In the genomic region with DNA sequence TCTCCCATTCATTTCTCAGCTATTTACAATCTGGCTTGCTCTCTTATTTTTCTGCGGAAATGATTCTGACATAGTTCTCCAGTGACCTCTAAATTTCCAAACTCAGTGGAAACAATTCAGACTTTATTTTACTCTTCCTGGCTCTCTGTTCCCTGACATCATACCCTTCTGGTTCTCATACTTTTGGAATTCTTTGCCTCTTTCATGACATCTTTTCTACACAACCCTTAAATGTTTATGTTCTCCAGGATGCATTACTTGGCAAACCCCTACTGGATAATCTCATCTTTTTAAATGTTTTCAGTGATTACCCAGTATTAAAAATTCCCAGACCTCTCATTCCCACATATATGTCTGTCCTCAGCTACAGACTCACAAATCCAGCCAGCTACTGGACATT, we compare ENCODE assay signal across 14 cellular contexts. TPM values are rescaled to one million over a fixed set of nuclear protein-coding genes. Genes with fewer than 3 reads are reported as not detected.
A peak's percentile ranks its signal among the peaks of the same experiment; 100 is the strongest.
DNase-seq lines count a peak whose midpoint lies in the region; ATAC-seq and TF ChIP-seq lines count a peak whose summit lies in the region.
"Had no signal": no experiment of that assay in that cellular context is flagged by ENCODE, and none has a peak within 500 bp of the region (broad histone marks: within the 10 kb centered on the region; RNA-seq: fewer than 3 reads in every experiment).

No MANE protein-coding gene starts in this region.

- H3K4me1 ChIP-seq in PC-9 (replicated peaks; ENCODE audit: insufficient read depth) (no peaks in the 10 kb centered on the region), Karpas-422 (ENCODE audit: low read length) (no peaks in the 10 kb centered on the region)

- H3K9me3 Mint-ChIP-seq in osteocyte (ENCODE audit: unreplicated experiment): no peaks in the 10 kb centered on the region
- H3K9me3 Mint-ChIP-seq: neural crest cell had no signal

- intact Hi-C loops in PC-9 (cut with micrococcal nuclease; ENCODE audit: unreplicated experiment): no loop called here

- H3K4me3 Mint-ChIP-seq in osteocyte (ENCODE audit: unreplicated experiment): no peak overlapping the region
- H3K4me3 Mint-ChIP-seq: neural crest cell had no signal

- no TSS peak for BruUV-seq in PC-9 (replicated peaks; lab: Mats Ljungman, UMichigan)

- no peak for ATAC-seq in GM18519 (IDR thresholded peaks at IDR 0.05; ENCODE audit: low FRiP score, unreplicated experiment)

- TF ChIP-seq CTCF in AG04449 (IDR thresholded peaks at IDR 0.05; ENCODE audit: insufficient read depth, low read length, missing control alignments) (no peak), fibroblast of pulmonary artery (IDR thresholded peaks at IDR 0.05; ENCODE audit: low read length, missing control alignments) (no peak), osteocyte (IDR thresholded peaks at IDR 0.05) (no peak), PC-9 (conservative IDR thresholded peaks at IDR 0.05) (no peak)

- POLR2A ChIA-PET in AG04449 (lab: Yijun Ruan, JAX) (no interaction called here), PC-9 (lab: Charles Lee; ENCODE audit: unreplicated experiment) (no interaction called here)

- H3K27me3 ChIP-seq in PC-9 (ENCODE audit: insufficient read depth, low read depth): no peaks in the 10 kb centered on the region
- H3K27me3 ChIP-seq in Karpas-422 (ENCODE audit: low read length): no peaks in the 10 kb centered on the region

- no peak overlapping the region for H3K9ac ChIP-seq in Karpas-422 (ENCODE audit: low read length)

- H2AFZ ChIP-seq in PC-9 (no peak overlapping the region), Karpas-422 (ENCODE audit: low read length) (no peak overlapping the region)

- no peak overlapping the region for H3K4me3 ChIP-seq in AG04449 (ENCODE audit: low read depth, low read length)
- no peak overlapping the region for H3K4me3 ChIP-seq in fibroblast of pulmonary artery (replicated peaks; ENCODE audit: low read depth, low read length)
- no peak overlapping the region for H3K4me3 ChIP-seq in PC-9
- no peak overlapping the region for H3K4me3 ChIP-seq in Karpas-422 (ENCODE audit: low read length)

- H3K4me2 ChIP-seq in PC-9: no peak overlapping the region
- H3K4me2 ChIP-seq in Karpas-422 (ENCODE audit: low read depth, low read length, poor library complexity, severe bottlenecking): no peak overlapping the region

- no peaks in the 10 kb centered on the region for H3K79me2 ChIP-seq in PC-9 (ENCODE audit: low read depth)
- H3K79me2 ChIP-seq in Karpas-422 (ENCODE audit: low read length): no peaks in the 10 kb centered on the region

- CTCF ChIA-PET in AG04449 (lab: Yijun Ruan, JAX) (interaction anchor here (1.5 kb wide), 1 partner anchor 52 kb away, joined by 3 read pairs; no protein-coding TSS in a partner anchor), PC-9 (lab: Charles Lee) (interaction anchor here (0.5 kb wide), 1 partner anchor 84 kb away, joined by 3 read pairs; no protein-coding TSS in a partner anchor)

- no peaks in the 10 kb centered on the region for H3F3A ChIP-seq in PC-9 (ENCODE audit: insufficient read depth, low read depth)

- in situ Hi-C loops in SK-MEL-5 (cut with HindIII; ENCODE audit: low pct_unique_long_range_greater_than_20kb, low sequenced_read_pairs): no loop called here

- no peaks in the 10 kb centered on the region for H4K20me1 ChIP-seq in PC-9 (ENCODE audit: insufficient read depth)
- no peaks in the 10 kb centered on the region for H4K20me1 ChIP-seq in Karpas-422 (ENCODE audit: insufficient read depth, low read depth, low read length)

- H3K9me3 ChIP-seq in PC-9 (ENCODE audit: insufficient read depth, low read depth): no peaks in the 10 kb centered on the region
- no peaks in the 10 kb centered on the region for H3K9me3 ChIP-seq in Karpas-422 (ENCODE audit: low read length)

- H3K27ac ChIP-seq in PC-9 (no peak overlapping the region), Karpas-422 (ENCODE audit: low read length) (no peak overlapping the region)

- 0 out of 2 replicates have a peak, but pooled peaks cover 7% of the 10 kb centered on the region for H3K9me2 ChIP-seq in PC-9 (ENCODE audit: insufficient read depth)
- H3K9me2 ChIP-seq in Karpas-422 (replicated peaks; ENCODE audit: insufficient read depth, low read length): no peaks in the 10 kb centered on the region

- DNase-seq in AG04449 (ENCODE audit: low read depth, low spot score) (peak; percentile 82), SK-MEL-5 (ENCODE audit: low read depth, low spot score) (peak; percentile 63), fibroblast of pulmonary artery (ENCODE audit: low read depth) (peak; percentile 98), osteocyte (ENCODE audit: extremely low spot score, unreplicated experiment) (no peak), SKM-1 treated with dmso at 0.1 percent for 144 hours (lab: John Stamatoyannopoulos, UW; ENCODE audit: unreplicated experiment) (no peak), PC-9 (no peak), Karpas-422 (no peak)
- DNase-seq: activated CD8-positive, alpha-beta memory T cell treated with anti-CD3 and anti-CD28 coated beads for 24 hours; Kasumi-1; NCI-H2107; stimulated activated CD4-positive, alpha-beta T cell treated with anti-CD3 and anti-CD28 coated beads, Interleukin-2, amount 100 ng/mL, for 48 hours; substantia nigra had no signal

- H3K36me3 ChIP-seq in PC-9 (ENCODE audit: low read depth): no peaks in the 10 kb centered on the region
- H3K36me3 ChIP-seq in Karpas-422 (ENCODE audit: insufficient read depth, low read length): no peaks in the 10 kb centered on the region

- no peaks in the 10 kb centered on the region for H3K36me3 Mint-ChIP-seq in osteocyte (ENCODE audit: unreplicated experiment)

- no peaks in the 10 kb centered on the region for H3K27me3 Mint-ChIP-seq in osteocyte (ENCODE audit: unreplicated experiment)

- peaks cover 34% of the 10 kb centered on the region for H3K4me1 Mint-ChIP-seq in osteocyte (ENCODE audit: unreplicated experiment)
- H3K4me1 Mint-ChIP-seq: neural crest cell had no signal

- H3K27ac Mint-ChIP-seq in osteocyte (ENCODE audit: unreplicated experiment): peak overlapping the region; percentile 76

RNA-seq across cellular contexts. Expression of a gene that starts 23.9 kb away (rescaled TPM):
- 3.2 and 4.5 TPM in 2 replicates for total RNA-seq in SK-MEL-5 (2014; rRNA removed; shearing (Covaris generic))
- 6.0 and 9.0 TPM in 2 replicates for polyA plus RNA-seq in SK-MEL-5 (2015; cell fraction: cytosol; rRNA removed)
- polyA plus RNA-seq in SK-MEL-5 (2015; cell fraction: nucleus; rRNA removed): 12.5 and 14.3 TPM in 2 replicates
- 43.4 and 44.3 TPM in 2 replicates for total RNA-seq in osteocyte
- total RNA-seq in PC-9 (2021): 8.3 and 8.4 TPM in 2 replicates
- total RNA-seq in Karpas-422 (2014; rRNA removed; shearing (Covaris generic); ENCODE audit: low replicate concordance): not detected in 2 replicates

Comparison
In these comparisons a context has a peak if more than half of its experiments do, and no peak if none do; other contexts are left out.
1. DNase-seq: peak in AG04449 (single experiment), SK-MEL-5 (single experiment) and fibroblast of pulmonary artery (single experiment); none in osteocyte (single experiment), SKM-1 treated with dmso at 0.1 percent for 144 hours (single experiment), PC-9 (0 of 2) and Karpas-422 (single experiment).